Comparison of ENCODE assay signal across 9 cellular contexts in the genomic region with DNA sequence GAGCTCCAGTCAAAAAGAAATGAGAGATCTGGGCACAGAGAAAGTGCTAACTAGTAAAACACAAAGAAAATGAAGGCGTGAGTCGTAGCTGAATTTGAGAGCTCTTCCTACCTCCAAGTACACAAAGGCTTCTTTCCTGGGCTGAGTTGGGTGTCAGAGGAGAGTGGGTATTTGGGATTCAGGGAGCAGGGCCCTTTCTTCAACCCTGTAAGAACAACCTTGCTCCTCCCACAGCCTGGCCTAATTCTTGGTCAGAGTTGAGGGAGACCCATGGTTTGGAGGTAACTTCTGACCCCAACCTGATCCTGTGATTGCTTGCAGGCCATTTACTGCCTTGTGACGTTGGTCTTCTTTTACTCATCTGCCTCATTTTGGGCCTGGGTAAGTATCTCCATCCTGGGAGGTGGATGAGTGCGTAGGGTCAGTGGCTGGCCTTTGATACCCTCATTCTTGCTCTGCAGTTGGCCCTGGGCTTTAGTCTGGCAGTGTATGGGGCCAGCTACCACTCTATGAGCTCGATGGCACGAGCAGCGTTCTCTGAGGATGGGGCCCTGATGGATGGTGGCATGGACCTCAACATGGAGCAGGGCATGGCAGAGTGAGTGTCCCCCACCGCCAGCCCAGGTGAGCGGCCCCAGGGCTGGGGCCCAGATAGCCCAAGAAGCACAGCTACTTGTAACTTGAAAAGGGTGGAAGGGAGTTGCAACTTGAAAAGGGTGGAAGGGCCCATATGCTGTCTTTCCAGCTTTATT. TPM values are rescaled to one million over a fixed set of nuclear protein-coding genes. Genes with fewer than 3 reads are reported as not detected.
DNase-seq lines count a peak whose midpoint lies in the region; ATAC-seq and TF ChIP-seq lines count a peak whose summit lies in the region.
"Had no signal": no experiment of that assay in that cellular context is flagged by ENCODE, and none has a peak within 500 bp of the region (broad histone marks: within the 10 kb centered on the region; RNA-seq: fewer than 3 reads in every experiment).

No MANE protein-coding gene starts in this region.

- TF ChIP-seq CTCF in right lobe of liver (IDR thresholded peaks at IDR 0.05) (no peak), tibial artery (IDR thresholded peaks at IDR 0.05) (no peak)

- H3K36me3 Mint-ChIP-seq in activated T-cell treated with anti-CD3 and anti-CD28 coated beads, Interleukin-2, amount 50 U/mL, for 72 hours (ENCODE audit: insufficient read depth in 2 of 2): peaks cover 6 to 13% of the 10 kb centered on the region in 2 donors
- peaks cover 9% of the 10 kb centered on the region for H3K36me3 Mint-ChIP-seq in activated naive CD8-positive, alpha-beta T cell treated with anti-CD3 and anti-CD28 coated beads, Interleukin-2, amount 10 ng/mL, durations not matched to agents 7 days and 5 days

- POLR2A ChIA-PET in activated naive CD8-positive, alpha-beta T cell treated with anti-CD3 and anti-CD28 coated beads, Interleukin-2, amount 10 ng/mL, durations not matched to agents 7 days and 5 days (lab: Charles Lee): interaction anchor here (2.1 to 10.3 kb wide), 2 partner anchors 17 to 30 kb away, joined by 8 to 130 read pairs; a partner anchor contains a TSS

- peak overlapping the region in 2 of 3 donors; percentile 96 to 100 for H3K4me3 ChIP-seq in right lobe of liver
- H3K4me3 ChIP-seq in tibial artery: peak overlapping the region; percentile 81 to 83

- H3K27ac Mint-ChIP-seq in activated T-cell treated with anti-CD3 and anti-CD28 coated beads, Interleukin-2, amount 50 U/mL, for 72 hours: no peak overlapping the region
- H3K27ac Mint-ChIP-seq in activated naive CD8-positive, alpha-beta T cell treated with anti-CD3 and anti-CD28 coated beads, Interleukin-2, amount 10 ng/mL, durations not matched to agents 7 days and 5 days: peak overlapping the region; percentile 92

- H3K4me1 Mint-ChIP-seq in activated T-cell treated with anti-CD3 and anti-CD28 coated beads, Interleukin-2, amount 50 U/mL, for 72 hours (ENCODE audit: low read depth): peaks cover 46% of the 10 kb centered on the region
- H3K4me1 Mint-ChIP-seq in activated naive CD8-positive, alpha-beta T cell treated with anti-CD3 and anti-CD28 coated beads, Interleukin-2, amount 10 ng/mL, durations not matched to agents 7 days and 5 days: peaks cover 29% of the 10 kb centered on the region

- no peaks in the 10 kb centered on the region for H3K9me3 ChIP-seq in right lobe of liver
- no peaks in the 10 kb centered on the region for H3K9me3 ChIP-seq in tibial artery

- DNase-seq in activated T-cell treated with anti-CD3 and anti-CD28 coated beads, Interleukin-2, amount 50 U/mL, for 72 hours: no peak
- DNase-seq in activated T-cell treated with anti-CD3 and anti-CD28 coated beads for 4 hours (no peak), right lobe of liver (peak in 1 of 3 donors; percentile 48), tibial artery (no peak), NOMO-1 treated with DMSO at 0.1 percent for 48 hours (lab: John Stamatoyannopoulos, UW; ENCODE audit: unreplicated experiment) (no peak)
- no peak for DNase-seq in activated naive CD8-positive, alpha-beta T cell treated with anti-CD3 and anti-CD28 coated beads, Interleukin-2, amount 10 ng/mL, durations not matched to agents 7 days and 5 days
- DNase-seq: NCI-H510A treated with DMSO at 0.1 percent for 48 hours had no signal

- no peaks in the 10 kb centered on the region for H3K9me3 Mint-ChIP-seq in activated T-cell treated with anti-CD3 and anti-CD28 coated beads, Interleukin-2, amount 50 U/mL, for 72 hours
- H3K9me3 Mint-ChIP-seq in activated naive CD8-positive, alpha-beta T cell treated with anti-CD3 and anti-CD28 coated beads, Interleukin-2, amount 10 ng/mL, durations not matched to agents 7 days and 5 days: no peaks in the 10 kb centered on the region

- intact Hi-C loops in right lobe of liver (cut with DNase I) (no loop called here), tibial artery (cut with DNase I; ENCODE audit: low total_unique reads) (loop anchor here (2.0 kb wide), 1 partner anchor 17 kb away; no protein-coding TSS in a partner anchor)

- H3K27ac ChIP-seq in right lobe of liver (no peak overlapping the region), tibial artery (peak overlapping the region in 1 of 2 donors; percentile 79)

- H3K27me3 Mint-ChIP-seq in activated T-cell treated with anti-CD3 and anti-CD28 coated beads, Interleukin-2, amount 50 U/mL, for 72 hours (ENCODE audit: low read depth): no peaks in the 10 kb centered on the region
- H3K27me3 Mint-ChIP-seq in activated naive CD8-positive, alpha-beta T cell treated with anti-CD3 and anti-CD28 coated beads, Interleukin-2, amount 10 ng/mL, durations not matched to agents 7 days and 5 days: no peaks in the 10 kb centered on the region

- WGBS in right lobe of liver (ENCODE audit: insufficient coverage, low coverage, low lambda C conversion rate, missing lambda C conversion rate): 89% methylated on average over 2 of the region's 9 CpGs

- H3K4me1 ChIP-seq in right lobe of liver (peaks cover 0 to 32% (median 3%) of the 10 kb centered on the region in 4 donors), tibial artery (peaks cover 0 to 26% (median 16%) of the 10 kb centered on the region in 4 donors)

- H3K27me3 ChIP-seq in right lobe of liver: no peaks in the 10 kb centered on the region
- H3K27me3 ChIP-seq in tibial artery: no peaks in the 10 kb centered on the region

- H3K4me3 Mint-ChIP-seq in activated T-cell treated with anti-CD3 and anti-CD28 coated beads, Interleukin-2, amount 50 U/mL, for 72 hours: peak overlapping the region; percentile 89 to 98
- peak overlapping the region; percentile 92 for H3K4me3 Mint-ChIP-seq in activated naive CD8-positive, alpha-beta T cell treated with anti-CD3 and anti-CD28 coated beads, Interleukin-2, amount 10 ng/mL, durations not matched to agents 7 days and 5 days

- TF ChIP-seq POLR2A in right lobe of liver (IDR thresholded peaks at IDR 0.05): no peak

- ATAC-seq in activated T-cell treated with anti-CD3 and anti-CD28 coated beads, Interleukin-2, amount 50 U/mL, for 72 hours (replicated peaks in 1 of 2): no peak
- ATAC-seq in activated naive CD8-positive, alpha-beta T cell treated with anti-CD3 and anti-CD28 coated beads, Interleukin-2, amount 10 ng/mL, durations not matched to agents 7 days and 5 days (ENCODE audit: low read depth): no peak
- ATAC-seq in right lobe of liver (no peak), HG03571 (IDR thresholded peaks at IDR 0.05; ENCODE audit: unreplicated experiment) (no peak), HG03139 (IDR thresholded peaks at IDR 0.05; ENCODE audit: unreplicated experiment) (no peak)

- H3K36me3 ChIP-seq in right lobe of liver (peaks cover 0 to 30% (median 0%) of the 10 kb centered on the region in 4 donors), tibial artery (peaks cover 21 to 43% (median 43%) of the 10 kb centered on the region in 3 donors)

RNA-seq across cellular contexts. Expression of a gene that starts 1.3 kb away (rescaled TPM):
- 10 to 100 TPM; 29.8 to 31.0 TPM for total RNA-seq in activated T-cell treated with anti-CD3 and anti-CD28 coated beads, Interleukin-2, amount 50 U/mL, for 72 hours
- total RNA-seq in activated naive CD8-positive, alpha-beta T cell treated with anti-CD3 and anti-CD28 coated beads, Interleukin-2, amount 10 ng/mL, durations not matched to agents 7 days and 5 days: 10 to 100 TPM; 30.3 to 30.5 TPM
- 10 to 100 TPM; 32.6 to 58.7 (median 40.5) TPM for total RNA-seq in right lobe of liver

RNA-seq across cellular contexts. Expression of a gene that starts 19.1 kb away (rescaled TPM):
- 100 to 1,000 TPM; 106 to 114 TPM for total RNA-seq in activated T-cell treated with anti-CD3 and anti-CD28 coated beads, Interleukin-2, amount 50 U/mL, for 72 hours
- 10 to 100 TPM; 92.2 to 92.8 TPM for total RNA-seq in activated naive CD8-positive, alpha-beta T cell treated with anti-CD3 and anti-CD28 coated beads, Interleukin-2, amount 10 ng/mL, durations not matched to agents 7 days and 5 days
- 1 to 10 TPM; 2.3 to 9.6 (median 3.5) TPM for total RNA-seq in right lobe of liver

RNA-seq across cellular contexts. Expression of a gene that starts 20.6 kb away (rescaled TPM):
- 1 to 10 TPM; 7.6 to 7.9 TPM for total RNA-seq in activated T-cell treated with anti-CD3 and anti-CD28 coated beads, Interleukin-2, amount 50 U/mL, for 72 hours
- 1 to 10 TPM; 3.5 to 4.5 TPM for total RNA-seq in activated naive CD8-positive, alpha-beta T cell treated with anti-CD3 and anti-CD28 coated beads, Interleukin-2, amount 10 ng/mL, durations not matched to agents 7 days and 5 days
- total RNA-seq in right lobe of liver: under 1 TPM; 0.06 to 0.53 (median 0.15) TPM

RNA-seq across cellular contexts. Expression of a gene that starts 29.3 kb away (rescaled TPM):
- 1 to 10 TPM; 3.0 to 3.1 TPM for total RNA-seq in activated T-cell treated with anti-CD3 and anti-CD28 coated beads, Interleukin-2, amount 50 U/mL, for 72 hours
- total RNA-seq in activated naive CD8-positive, alpha-beta T cell treated with anti-CD3 and anti-CD28 coated beads, Interleukin-2, amount 10 ng/mL, durations not matched to agents 7 days and 5 days: 1 to 10 TPM; 7.6 to 9.4 TPM
- 1 to 10 TPM; 1.8 to 8.0 (median 4.6) TPM for total RNA-seq in right lobe of liver

RNA-seq across cellular contexts. Expression of a gene that starts 36.3 kb away (rescaled TPM):
- total RNA-seq in activated T-cell treated with anti-CD3 and anti-CD28 coated beads, Interleukin-2, amount 50 U/mL, for 72 hours: 10 to 100 TPM; 82.8 to 91.7 TPM
- 100 to 1,000 TPM; 105 to 114 TPM for total RNA-seq in activated naive CD8-positive, alpha-beta T cell treated with anti-CD3 and anti-CD28 coated beads, Interleukin-2, amount 10 ng/mL, durations not matched to agents 7 days and 5 days
- total RNA-seq in right lobe of liver: 10 to 100 TPM; 14.4 to 36.4 (median 22.4) TPM

Comparison
In these comparisons a context has a peak if more than half of its experiments do, and no peak if none do; other contexts are left out.
1. RNA of a gene that starts 19.1 kb away (total RNA-seq): 106 to 114 TPM in activated T-cell treated with anti-CD3 and anti-CD28 coated beads, Interleukin-2, amount 50 U/mL, for 72 hours and 92.2 to 92.8 TPM in activated naive CD8-positive, alpha-beta T cell treated with anti-CD3 and anti-CD28 coated beads, Interleukin-2, amount 10 ng/mL, durations not matched to agents 7 days and 5 days; 2.3 to 9.6 TPM in right lobe of liver; every median in the first group is over 4 times any median in the second.